ENCODE assay signal across 8 cellular contexts in the genomic region with DNA sequence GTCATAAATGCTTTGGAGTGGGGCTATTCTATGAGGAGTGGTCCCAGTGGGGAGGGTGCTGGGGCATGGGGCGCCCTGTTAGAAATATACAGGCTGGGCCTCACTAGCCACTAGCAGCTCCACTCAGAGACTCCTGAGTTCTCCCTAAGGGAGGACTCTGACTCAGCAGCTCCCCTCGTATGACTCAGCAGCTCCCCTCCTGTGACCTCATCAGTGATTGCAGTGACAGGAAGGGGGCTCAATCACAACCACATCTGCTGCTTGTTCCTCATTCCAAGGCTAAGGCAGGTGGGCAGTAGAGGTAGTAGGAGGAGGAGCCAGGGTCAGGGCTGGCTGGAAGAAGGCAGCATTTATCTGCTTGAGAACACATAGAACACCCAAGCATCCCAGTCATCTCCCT. TPM values are rescaled to one million over a fixed set of nuclear protein-coding genes. Genes with fewer than 3 reads are reported as not detected.
A peak's percentile ranks its signal among the peaks of the same experiment; 100 is the strongest.
DNase-seq lines count a peak whose midpoint lies in the region; ATAC-seq and TF ChIP-seq lines count a peak whose summit lies in the region.

No MANE protein-coding gene starts in this region.

- peak; percentile 82 for DNase-seq in activated effector memory CD4-positive, alpha-beta T cell treated with anti-CD3 and anti-CD28 coated beads, Interleukin-2, amount 50 U/mL, for 16 hours
- no peak for DNase-seq in activated effector memory CD4-positive, alpha-beta T cell treated with Interleukin-2 at 50 U/mL for 16 hours
- DNase-seq in HPDE6-E6E7 (ENCODE audit: extremely low spot score) = peak; percentile 47
- DNase-seq in activated CD4-positive, alpha-beta T cell treated with anti-CD3 and anti-CD28 coated beads for 4 hours = peak; percentile 33 to 49
- DNase-seq in nephron progenitor cell = no peak
- no peak for DNase-seq in uterus

- H3K9me3 ChIP-seq in gastroesophageal sphincter (peaks cover 0 to 4% (median 0%) of the 10 kb centered on the region in 3 donors), uterus (peaks cover 0 to 6% of the 10 kb centered on the region in 2 donors)

- intact Hi-C loops in uterus (cut with DNase I; ENCODE audit: low total_unique reads) = no loop called here

- H3K27ac Mint-ChIP-seq in nephron progenitor cell = no peak overlapping the region

- no peaks in the 10 kb centered on the region for H3K27me3 Mint-ChIP-seq in nephron progenitor cell (ENCODE audit: low read depth, poor library complexity)

- H3K36me3 Mint-ChIP-seq in nephron progenitor cell (ENCODE audit: low read depth) = peaks cover 16% of the 10 kb centered on the region

- ATAC-seq in gastroesophageal sphincter (peak; percentile 73), HG03097 (IDR thresholded peaks at IDR 0.05; ENCODE audit: low FRiP score, unreplicated experiment) (no peak)

- TF ChIP-seq POLR2A in gastroesophageal sphincter (IDR thresholded peaks at IDR 0.05) (no peak), uterus (IDR thresholded peaks at IDR 0.05) (no peak)

- no CpG with 5 or more reads among the region's 2 CpGs for WGBS in gastroesophageal sphincter (ENCODE audit: low coverage in 1 of 2), 2 donors

- H3K4me3 Mint-ChIP-seq in nephron progenitor cell = no peak overlapping the region

- H3K27me3 ChIP-seq in gastroesophageal sphincter = no peaks in the 10 kb centered on the region
- no peaks in the 10 kb centered on the region for H3K27me3 ChIP-seq in uterus

- H3K4me3 ChIP-seq in gastroesophageal sphincter = no peak overlapping the region
- no peak overlapping the region for H3K4me3 ChIP-seq in uterus

- H3K27ac ChIP-seq in gastroesophageal sphincter (peak overlapping the region in 1 of 4 donors; percentile 14), uterus (no peak overlapping the region)

- H3K9me3 Mint-ChIP-seq in nephron progenitor cell = peaks cover 19% of the 10 kb centered on the region

- TF ChIP-seq CTCF in gastroesophageal sphincter (IDR thresholded peaks at IDR 0.05) (no peak), nephron progenitor cell (IDR thresholded peaks at IDR 0.05) (no peak), uterus (IDR thresholded peaks at IDR 0.05) (no peak)

- no peak for TF ChIP-seq EP300 in gastroesophageal sphincter (IDR thresholded peaks at IDR 0.05)

- peaks cover 0 to 88% of the 10 kb centered on the region in 2 donors for H3K36me3 ChIP-seq in gastroesophageal sphincter
- H3K36me3 ChIP-seq in uterus = no peaks in the 10 kb centered on the region

- no peaks in the 10 kb centered on the region for H3K4me1 Mint-ChIP-seq in nephron progenitor cell

- no peaks in the 10 kb centered on the region for H3K4me1 ChIP-seq in gastroesophageal sphincter
- H3K4me1 ChIP-seq in uterus = no peaks in the 10 kb centered on the region

RNA-seq across cellular contexts. Expression of gene RASSF2, which starts 28.0 kb away (rescaled TPM):
- 10 to 100 TPM; 28.3 to 99.0 (median 69.1) TPM for total RNA-seq in gastroesophageal sphincter
- 100 to 1,000 TPM in 1 of 4 donors, 10 to 100 TPM in 3; 17.1 to 130 (median 26.1) TPM for total RNA-seq in uterus

Comparison
In these comparisons a context has a peak if more than half of its experiments do, and no peak if none do; other contexts are left out.
1. DNase-seq: peak in activated effector memory CD4-positive, alpha-beta T cell treated with anti-CD3 and anti-CD28 coated beads, Interleukin-2, amount 50 U/mL, for 16 hours (single experiment), HPDE6-E6E7 (single experiment) and activated CD4-positive, alpha-beta T cell treated with anti-CD3 and anti-CD28 coated beads for 4 hours (2 of 2); none in activated effector memory CD4-positive, alpha-beta T cell treated with Interleukin-2 at 50 U/mL for 16 hours (single experiment), nephron progenitor cell (single experiment) and uterus (0 of 2).